Comparison of ENCODE assay signal across 9 cellular contexts in the genomic region with DNA sequence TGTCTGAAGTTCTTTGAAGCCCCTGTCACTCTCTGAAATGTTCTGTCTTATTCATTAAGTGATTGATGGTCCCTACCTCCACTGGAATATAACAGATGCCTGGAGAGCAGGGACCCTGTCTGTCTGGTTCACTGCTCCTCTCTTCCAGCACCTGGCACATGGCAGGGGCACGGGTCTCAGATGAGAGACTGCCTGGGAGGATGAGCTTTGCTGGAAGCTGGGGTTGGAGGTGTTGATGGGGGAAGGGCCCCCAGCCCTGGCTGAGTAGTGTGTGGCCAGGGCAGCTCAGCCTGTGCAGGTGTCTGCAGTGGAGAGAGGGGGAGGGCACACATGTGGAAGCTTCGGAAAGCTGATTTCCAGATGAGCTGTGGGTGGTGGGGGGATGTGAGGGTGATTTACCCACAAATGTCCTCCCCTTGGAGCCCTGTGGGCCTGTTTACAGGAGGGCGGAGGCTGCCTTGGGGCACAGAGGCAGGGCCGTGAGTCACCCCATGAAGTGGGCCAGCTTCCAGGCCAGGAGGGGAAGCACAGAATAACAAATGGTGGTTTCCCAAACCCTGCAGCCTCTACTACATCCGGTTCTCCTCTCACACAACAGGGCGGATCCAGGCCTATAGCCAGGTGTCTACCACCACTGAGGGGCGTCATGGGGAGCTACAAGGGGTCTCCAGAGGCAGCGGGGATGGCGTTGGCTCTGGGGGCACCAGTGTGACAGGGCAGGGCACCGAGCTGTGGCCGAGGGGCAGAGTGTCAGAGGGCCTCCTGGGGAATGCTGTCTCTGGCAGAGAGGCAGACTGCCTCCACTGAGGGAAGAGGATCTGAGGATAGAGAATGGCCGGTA. TPM values are rescaled to one million over a fixed set of nuclear protein-coding genes. Genes with fewer than 3 reads are reported as not detected.
A peak's percentile ranks its signal among the peaks of the same experiment; 100 is the strongest.
DNase-seq lines count a peak whose midpoint lies in the region; ATAC-seq, FAIRE-seq and TF ChIP-seq lines count a peak whose summit lies in the region.
"Had no signal": no experiment of that assay in that cellular context is flagged by ENCODE, and none has a peak within 500 bp of the region (broad histone marks: within the 10 kb centered on the region; RNA-seq: fewer than 3 reads in every experiment).

No MANE protein-coding gene starts in this region.

- H3K36me3 ChIP-seq in endothelial cell of umbilical vein (ENCODE audit: control insufficient read depth in 2 of 2, extremely low read depth in 1 of 2, insufficient read depth in 2 of 2, low read length in 2 of 2), result peaks cover 0 to 5% of the 10 kb centered on the region in 2 experiments
- H3K36me3 ChIP-seq in tibial artery, result peaks cover 0 to 9% (median 0%) of the 10 kb centered on the region in 3 donors

- ATAC-seq in GM18502 (IDR thresholded peaks at IDR 0.05; ENCODE audit: poor library complexity, unreplicated experiment), result peak; percentile 88
- ATAC-seq in HG02588 (IDR thresholded peaks at IDR 0.05; ENCODE audit: unreplicated experiment), result peak; percentile 93
- peak; percentile 89 for ATAC-seq in omental fat pad (ENCODE audit: low FRiP score)

- DNase-seq in NCI-H2029 treated with DMSO at 0.1 percent for 48 hours (lab: John Stamatoyannopoulos, UW), result peak; percentile 52
- peak; percentile 75 to 81 for DNase-seq in activated CD4-positive, alpha-beta T cell treated with anti-CD3 and anti-CD28 coated beads, Interleukin-2, amount 50 U/mL, for 48 hours
- peak; percentile 84 for DNase-seq in endothelial cell of umbilical vein (ENCODE audit: low read depth, low spot score)
- peak; percentile 65 for DNase-seq in omental fat pad (ENCODE audit: low spot score)
- peak; percentile 89 to 94 for DNase-seq in tibial artery
- no peak for DNase-seq in cerebellar nuclear complex (lab: John Stamatoyannopoulos, UW)

- H3K4me2 ChIP-seq in endothelial cell of umbilical vein (ENCODE audit: insufficient read depth, low read length), result no peak overlapping the region

- H2AFZ ChIP-seq in endothelial cell of umbilical vein (ENCODE audit: low read depth, low read length), result peak overlapping the region; percentile 60

- CTCF ChIA-PET in endothelial cell of umbilical vein (lab: Charles Lee), result interaction anchor here (1.0 to 2.2 kb wide), 15 partner anchors 10 to 219 kb away, joined by 3 to 10 read pairs (median 4); a partner anchor contains a TSS

- peak; percentile 23 for TF ChIP-seq POLR2A in endothelial cell of umbilical vein (IDR thresholded peaks at IDR 0.05; ENCODE audit: low read depth, low read length)

- H3K27ac ChIP-seq in endothelial cell of umbilical vein (ENCODE audit: insufficient read depth, low read depth, low read length) (peak overlapping the region; percentile 61), tibial artery (peak overlapping the region; percentile 67 to 72)

- H3K9me3 ChIP-seq in endothelial cell of umbilical vein (replicated peaks; ENCODE audit: control insufficient read depth, insufficient read depth, low read length) (no peaks in the 10 kb centered on the region), tibial artery (no peaks in the 10 kb centered on the region)

- peak; percentile 91 for FAIRE-seq in endothelial cell of umbilical vein (lab: Jason Lieb, UNC)

- H3K9ac ChIP-seq in endothelial cell of umbilical vein (replicated peaks; ENCODE audit: extremely low read depth, insufficient read depth, low read length), result no peak overlapping the region

- TF ChIP-seq CTCF in endothelial cell of umbilical vein (IDR thresholded peaks at IDR 0.05; ENCODE audit: extremely low read depth in 1 of 2, insufficient read depth in 1 of 2, low read depth in 1 of 2, low read length in 2 of 2) (no peak), omental fat pad (IDR thresholded peaks at IDR 0.05) (no peak), tibial artery (IDR thresholded peaks at IDR 0.05) (no peak)

- dilution Hi-C loops in endothelial cell of umbilical vein (cut with MboI; ENCODE audit: extremely low pct_ligation_motif_present, low sequenced_read_pairs), result no loop called here

- H3K4me1 ChIP-seq in endothelial cell of umbilical vein (ENCODE audit: control insufficient read depth, extremely low read depth, insufficient read depth, low read length) (peaks cover 23% of the 10 kb centered on the region), tibial artery (peaks cover 4 to 73% (median 58%) of the 10 kb centered on the region in 4 donors)

- BruUV-seq in endothelial cell of umbilical vein (replicated peaks; lab: Mats Ljungman, UMichigan), result no TSS peak

- H3K9me1 ChIP-seq in endothelial cell of umbilical vein (replicated peaks; ENCODE audit: control insufficient read depth, extremely low read depth, insufficient read depth, low read length), result no peaks in the 10 kb centered on the region

- no peaks in the 10 kb centered on the region for H4K20me1 ChIP-seq in endothelial cell of umbilical vein (replicated peaks; ENCODE audit: control insufficient read depth, extremely low read depth, insufficient read depth, low read length)

- POLR2A ChIA-PET in endothelial cell of umbilical vein (lab: Charles Lee), result no interaction called here

- H3K4me3 ChIP-seq in endothelial cell of umbilical vein (replicated peaks in 1 of 3; ENCODE audit: insufficient read depth in 1 of 3, low read depth in 1 of 3, low read length in 3 of 3) (no peak overlapping the region), tibial artery (no peak overlapping the region)

- H3K27me3 ChIP-seq in endothelial cell of umbilical vein (ENCODE audit: control insufficient read depth in 2 of 2, insufficient read depth in 2 of 2, low read length in 2 of 2) (no peaks in the 10 kb centered on the region), tibial artery (no peaks in the 10 kb centered on the region)

- no peaks in the 10 kb centered on the region for H3K79me2 ChIP-seq in endothelial cell of umbilical vein (ENCODE audit: control insufficient read depth, insufficient read depth, low read length)

- intact Hi-C loops in endothelial cell of umbilical vein (cut with micrococcal nuclease) (loop anchor here (1.0 kb wide), 2 partner anchors 13 to 29 kb away; no protein-coding TSS in a partner anchor), tibial artery (cut with DNase I; ENCODE audit: low total_unique reads) (no loop called here)

TF ChIP-seq in endothelial cell of umbilical vein, 7 proteins besides CTCF, POLR2A, EP300 and RAD21:
- TF ChIP-seq, protein P1, sequence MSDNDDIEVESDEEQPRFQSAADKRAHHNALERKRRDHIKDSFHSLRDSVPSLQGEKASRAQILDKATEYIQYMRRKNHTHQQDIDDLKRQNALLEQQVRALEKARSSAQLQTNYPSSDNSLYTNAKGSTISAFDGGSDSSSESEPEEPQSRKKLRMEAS (IDR thresholded peaks at IDR 0.05; ENCODE audit: insufficient read depth, insufficient read length), result no peak
- peak; percentile 70 for TF ChIP-seq FOS (IDR thresholded peaks at IDR 0.05; ENCODE audit: borderline replicate concordance, insufficient read depth, low read length)
- TF ChIP-seq JUN (IDR thresholded peaks at IDR 0.05; ENCODE audit: borderline replicate concordance, insufficient read depth, insufficient read length, low read depth), result no peak
- TF ChIP-seq MYC (IDR thresholded peaks at IDR 0.05; ENCODE audit: low read depth, low read length), result no peak
- no peak for TF ChIP-seq EZH2 (IDR thresholded peaks at IDR 0.05; ENCODE audit: borderline replicate concordance, low read depth, low read length, severe bottlenecking)
- TF ChIP-seq POLR2AphosphoS5 (IDR thresholded peaks at IDR 0.05; ENCODE audit: insufficient read depth, low read depth, low read length), result peak; percentile 80
- no peak for TF ChIP-seq GATA2 (IDR thresholded peaks at IDR 0.05; ENCODE audit: insufficient read depth, insufficient read length, low read depth, low read length)

RNA-seq across cellular contexts. Expression of a gene that starts 11.0 kb away (rescaled TPM):
- total RNA-seq in endothelial cell of umbilical vein (293 and 420 TPM in 2 replicates), omental fat pad (100 to 1,000 TPM in 3 of 4 donors, 1 to 10 TPM in 1; 2.5 to 248 (median 111) TPM)
- 120 and 131 TPM in 2 replicates for polyA plus RNA-seq in endothelial cell of umbilical vein
- polyA plus RNA-seq in endothelial cell of umbilical vein (2011; cell fraction: cytosol; rRNA removed), result 170 and 179 TPM in 2 replicates
- 202 and 253 TPM in 2 replicates for polyA plus RNA-seq in endothelial cell of umbilical vein (2011; cell fraction: nucleus; rRNA removed)
- 398 and 588 TPM in 2 replicates for polyA plus RNA-seq in endothelial cell of umbilical vein (2012)
- polyA minus RNA-seq in endothelial cell of umbilical vein, result 110 and 113 TPM in 2 replicates
- polyA minus RNA-seq in endothelial cell of umbilical vein (2011; cell fraction: cytosol; rRNA and poly(A)+ RNA removed), result 331 TPM
- polyA minus RNA-seq in endothelial cell of umbilical vein (2011; cell fraction: nucleus; rRNA and poly(A)+ RNA removed), result 34.1 and 37.4 TPM in 2 replicates
- total RNA-seq: mononuclear cell had no signal

RNA-seq across cellular contexts. Expression of a gene that starts 30.5 kb away (rescaled TPM):
- total RNA-seq in endothelial cell of umbilical vein (not detected in 2 replicates), omental fat pad (under 1 TPM in 1 of 4 donors, not detected in 3; 0.37 TPM)
- not detected in 2 replicates for polyA plus RNA-seq in endothelial cell of umbilical vein
- polyA plus RNA-seq in endothelial cell of umbilical vein (2011; cell fraction: cytosol; rRNA removed), result not detected in 2 replicates
- polyA plus RNA-seq in endothelial cell of umbilical vein (2011; cell fraction: nucleus; rRNA removed), result 0.06 TPM in 1 of 2 replicates, not detected in the other
- polyA plus RNA-seq in endothelial cell of umbilical vein (2012), result not detected in 2 replicates
- polyA minus RNA-seq in endothelial cell of umbilical vein, result not detected in 2 replicates
- 1.2 TPM for polyA minus RNA-seq in endothelial cell of umbilical vein (2011; cell fraction: cytosol; rRNA and poly(A)+ RNA removed)
- polyA minus RNA-seq in endothelial cell of umbilical vein (2011; cell fraction: nucleus; rRNA and poly(A)+ RNA removed), result not detected in 2 replicates

RNA-seq across cellular contexts. Expression of a gene that starts 47.3 kb away (rescaled TPM):
- total RNA-seq in endothelial cell of umbilical vein (not detected in 2 replicates), omental fat pad (not detected)
- polyA plus RNA-seq in endothelial cell of umbilical vein, result not detected in 2 replicates
- polyA plus RNA-seq in endothelial cell of umbilical vein (2011; cell fraction: cytosol; rRNA removed), result not detected in 2 replicates
- polyA plus RNA-seq in endothelial cell of umbilical vein (2011; cell fraction: nucleus; rRNA removed), result not detected in 2 replicates
- not detected in 2 replicates for polyA plus RNA-seq in endothelial cell of umbilical vein (2012)
- not detected in 2 replicates for polyA minus RNA-seq in endothelial cell of umbilical vein
- not detected for polyA minus RNA-seq in endothelial cell of umbilical vein (2011; cell fraction: cytosol; rRNA and poly(A)+ RNA removed)
- polyA minus RNA-seq in endothelial cell of umbilical vein (2011; cell fraction: nucleus; rRNA and poly(A)+ RNA removed), result not detected in 2 replicates
- total RNA-seq: mononuclear cell had no signal

RNA-seq across cellular contexts. Expression of a gene that starts 52.2 kb away (rescaled TPM):
- 21.7 and 23.7 TPM in 2 replicates for total RNA-seq in endothelial cell of umbilical vein
- polyA plus RNA-seq in endothelial cell of umbilical vein, result 12.3 and 13.6 TPM in 2 replicates
- 14.2 and 14.7 TPM in 2 replicates for polyA plus RNA-seq in endothelial cell of umbilical vein (2011; cell fraction: cytosol; rRNA removed)
- polyA plus RNA-seq in endothelial cell of umbilical vein (2011; cell fraction: nucleus; rRNA removed), result 21.6 and 24.7 TPM in 2 replicates
- polyA plus RNA-seq in endothelial cell of umbilical vein (2012), result 6.5 and 10.4 TPM in 2 replicates
- 11.6 and 14.8 TPM in 2 replicates for polyA minus RNA-seq in endothelial cell of umbilical vein
- 68.4 TPM for polyA minus RNA-seq in endothelial cell of umbilical vein (2011; cell fraction: cytosol; rRNA and poly(A)+ RNA removed)
- 5.7 and 6.3 TPM in 2 replicates for polyA minus RNA-seq in endothelial cell of umbilical vein (2011; cell fraction: nucleus; rRNA and poly(A)+ RNA removed)
- total RNA-seq in omental fat pad, result 1 to 10 TPM in 1 of 4 donors, under 1 TPM in 2, not detected in 1; 0.37 to 5.5 (median 0.75) TPM
- total RNA-seq: mononuclear cell had no signal

Comparison
In these comparisons a context has a peak if more than half of its experiments do, and no peak if none do; other contexts are left out.
1. DNase-seq: peak in NCI-H2029 treated with DMSO at 0.1 percent for 48 hours (single experiment), activated CD4-positive, alpha-beta T cell treated with anti-CD3 and anti-CD28 coated beads, Interleukin-2, amount 50 U/mL, for 48 hours (2 of 2), endothelial cell of umbilical vein (single experiment), omental fat pad (single experiment) and tibial artery (2 of 2); none in cerebellar nuclear complex (0 of 2).
2. Peak in every context shown above with its lines, with median percentiles within 50 percentile points of each other: ATAC-seq.